Comparison of ENCODE assay signal across 8 cellular contexts in genomic region chr10:96089670-96090462, GRCh38. TPM values are rescaled to one million over a fixed set of nuclear protein-coding genes. Genes with fewer than 3 reads are reported as not detected.
DNase-seq lines count a peak whose midpoint lies in the region; ATAC-seq and FAIRE-seq lines count a peak whose summit lies in the region.

No MANE protein-coding gene starts in this region.

- in situ Hi-C loops in Caki2 (cut with HindIII; ENCODE audit: low pct_unique_long_range_greater_than_20kb, low sequenced_read_pairs): no loop called here

- no peaks in the 10 kb centered on the region for H3K9me3 Mint-ChIP-seq in activated CD8-positive, alpha-beta memory T cell treated with anti-CD3 and anti-CD28 coated beads, Interleukin-2, amount 10 ng/mL, durations not matched to agents 7 days and 5 days (ENCODE audit: low read depth)
- peaks cover 0 to 2% of the 10 kb centered on the region in 2 donors for H3K9me3 Mint-ChIP-seq in stimulated activated naive B cell treated with anti-CD40 and anti-IgM and Interleukin-4, amounts not matched to agents 10 μg/mL and 1 μg/mL and 100 μg/mL, for 72 hours

- H3K36me3 ChIP-seq in mucosa of stomach (ENCODE audit: control insufficient read depth, insufficient read depth, low read length): no peaks in the 10 kb centered on the region

- peak; percentile 78 for FAIRE-seq in endometrium (lab: Jason Lieb, UNC)

- DNase-seq in Caki2 (ENCODE audit: low read depth) (peak; percentile 81), HUDEP-2 (lab: John Stamatoyannopoulos, UW; ENCODE audit: unreplicated experiment in 76 of 76) (peak; percentile 19 to 94 (median 86)), NOMO-1 treated with dmso at 0.1 percent for 144 hours (lab: John Stamatoyannopoulos, UW; ENCODE audit: unreplicated experiment) (peak; percentile 90)
- DNase-seq in activated CD8-positive, alpha-beta memory T cell treated with anti-CD3 and anti-CD28 coated beads, Interleukin-2, amount 10 ng/mL, durations not matched to agents 7 days and 5 days: peak; percentile 96
- DNase-seq in stimulated activated naive B cell treated with anti-CD40 and anti-IgM and Interleukin-4, amounts not matched to agents 10 μg/mL and 1 μg/mL and 100 μg/mL, for 72 hours: peak; percentile 94

- peak overlapping the region; percentile 98 for H3K4me3 ChIP-seq in mucosa of stomach (ENCODE audit: low read length)

- peak overlapping the region; percentile 99 for H3K27ac Mint-ChIP-seq in activated CD8-positive, alpha-beta memory T cell treated with anti-CD3 and anti-CD28 coated beads, Interleukin-2, amount 10 ng/mL, durations not matched to agents 7 days and 5 days
- H3K27ac Mint-ChIP-seq in stimulated activated naive B cell treated with anti-CD40 and anti-IgM and Interleukin-4, amounts not matched to agents 10 μg/mL and 1 μg/mL and 100 μg/mL, for 72 hours: peak overlapping the region; percentile 99

- peaks cover 14% of the 10 kb centered on the region for H3K36me3 Mint-ChIP-seq in activated CD8-positive, alpha-beta memory T cell treated with anti-CD3 and anti-CD28 coated beads, Interleukin-2, amount 10 ng/mL, durations not matched to agents 7 days and 5 days
- H3K36me3 Mint-ChIP-seq in stimulated activated naive B cell treated with anti-CD40 and anti-IgM and Interleukin-4, amounts not matched to agents 10 μg/mL and 1 μg/mL and 100 μg/mL, for 72 hours: peaks cover 12 to 15% of the 10 kb centered on the region in 2 donors

- H3K4me1 ChIP-seq in mucosa of stomach (ENCODE audit: control insufficient read depth, insufficient read depth, low read length): no peaks in the 10 kb centered on the region

- ATAC-seq in GM21381 (IDR thresholded peaks at IDR 0.05; ENCODE audit: unreplicated experiment): peak; percentile 87
- ATAC-seq in activated CD8-positive, alpha-beta memory T cell treated with anti-CD3 and anti-CD28 coated beads, Interleukin-2, amount 10 ng/mL, durations not matched to agents 7 days and 5 days: peak; percentile 94
- ATAC-seq in stimulated activated naive B cell treated with anti-CD40 and anti-IgM and Interleukin-4, amounts not matched to agents 10 μg/mL and 1 μg/mL and 100 μg/mL, for 72 hours (replicated peaks): peak; percentile 93

- CTCF ChIA-PET in activated CD8-positive, alpha-beta memory T cell treated with anti-CD3 and anti-CD28 coated beads, Interleukin-2, amount 10 ng/mL, durations not matched to agents 7 days and 5 days (lab: Charles Lee): interaction anchor here (1.1 to 2.6 kb wide), 5 partner anchors 14 to 396 kb away, joined by 3 to 25 read pairs (median 4); partner anchors contain the start of genes TCTN3 and ZNF518A

- H3K4me3 Mint-ChIP-seq in activated CD8-positive, alpha-beta memory T cell treated with anti-CD3 and anti-CD28 coated beads, Interleukin-2, amount 10 ng/mL, durations not matched to agents 7 days and 5 days: peak overlapping the region; percentile 87
- H3K4me3 Mint-ChIP-seq in stimulated activated naive B cell treated with anti-CD40 and anti-IgM and Interleukin-4, amounts not matched to agents 10 μg/mL and 1 μg/mL and 100 μg/mL, for 72 hours: peak overlapping the region; percentile 84 to 90

- H3K4me1 Mint-ChIP-seq in activated CD8-positive, alpha-beta memory T cell treated with anti-CD3 and anti-CD28 coated beads, Interleukin-2, amount 10 ng/mL, durations not matched to agents 7 days and 5 days: peaks cover 15% of the 10 kb centered on the region
- H3K4me1 Mint-ChIP-seq in stimulated activated naive B cell treated with anti-CD40 and anti-IgM and Interleukin-4, amounts not matched to agents 10 μg/mL and 1 μg/mL and 100 μg/mL, for 72 hours: peaks cover 0 to 2% of the 10 kb centered on the region in 2 donors

- H3K9me3 ChIP-seq in mucosa of stomach (ENCODE audit: control insufficient read depth, low read length): peaks cover 5% of the 10 kb centered on the region

- H3K9ac ChIP-seq in mucosa of stomach (ENCODE audit: low read length): peak overlapping the region; percentile 96

- peaks cover 16% of the 10 kb centered on the region for H3K27me3 Mint-ChIP-seq in activated CD8-positive, alpha-beta memory T cell treated with anti-CD3 and anti-CD28 coated beads, Interleukin-2, amount 10 ng/mL, durations not matched to agents 7 days and 5 days
- peaks cover 24 to 29% of the 10 kb centered on the region in 2 donors for H3K27me3 Mint-ChIP-seq in stimulated activated naive B cell treated with anti-CD40 and anti-IgM and Interleukin-4, amounts not matched to agents 10 μg/mL and 1 μg/mL and 100 μg/mL, for 72 hours

- peaks cover 22% of the 10 kb centered on the region for H3K27me3 ChIP-seq in mucosa of stomach (ENCODE audit: control insufficient read depth, insufficient read depth, low read length)

RNA-seq across cellular contexts. Expression of gene ZNF518A, which starts 40.2 kb away (rescaled TPM):
- total RNA-seq in Caki2 (2014; rRNA removed; shearing (Covaris generic); ENCODE audit: low replicate concordance): 5.8 and 7.3 TPM in 2 replicates
- total RNA-seq in activated CD8-positive, alpha-beta memory T cell treated with anti-CD3 and anti-CD28 coated beads, Interleukin-2, amount 10 ng/mL, durations not matched to agents 7 days and 5 days: 10 to 100 TPM; 17.3 to 19.2 TPM

RNA-seq across cellular contexts. Expression of gene CCNJ, which starts 46.5 kb away (rescaled TPM):
- 1.2 and 1.6 TPM in 2 replicates for total RNA-seq in Caki2 (2014; rRNA removed; shearing (Covaris generic); ENCODE audit: low replicate concordance)
- total RNA-seq in activated CD8-positive, alpha-beta memory T cell treated with anti-CD3 and anti-CD28 coated beads, Interleukin-2, amount 10 ng/mL, durations not matched to agents 7 days and 5 days: 1 to 10 TPM; 4.8 to 7.6 TPM

Comparison
In these comparisons a context has a peak if more than half of its experiments do, and no peak if none do; other contexts are left out.
1. Peak in every context shown above with its lines: DNase-seq, ATAC-seq and H3K4me3 ChIP-seq.